Comparison of ENCODE assay signal across 19 cellular contexts in genomic region chr20:15760217-15760567, GRCh38.
DNase-seq lines count a peak whose midpoint lies in the region; ATAC-seq and TF ChIP-seq lines count a peak whose summit lies in the region.
"Had no signal": no experiment of that assay in that cellular context is flagged by ENCODE, and none has a peak within 500 bp of the region (broad histone marks: within the 10 kb centered on the region; RNA-seq: fewer than 3 reads in every experiment).

No MANE protein-coding gene starts in this region.

- no peak overlapping the region for H3K4me2 ChIP-seq in OCI-LY7 (ENCODE audit: low read length)

- peak overlapping the region; percentile 53 for H3K27ac ChIP-seq in caudate nucleus (ENCODE audit: low read depth, low read length)
- H3K27ac ChIP-seq in tibial nerve: peak overlapping the region; percentile 38 to 84 (median 56)
- H3K27ac ChIP-seq in OCI-LY7 (ENCODE audit: low read depth, low read length, poor library complexity, severe bottlenecking): no peak overlapping the region
- H3K27ac ChIP-seq: brain microvascular endothelial cell, neutrophil had no signal

- BruUV-seq in OCI-LY7 (replicated peaks; lab: Mats Ljungman, UMichigan): no TSS peak

- no peak overlapping the region for H2AFZ ChIP-seq in OCI-LY7 (ENCODE audit: low read length)

- peak overlapping the region in 1 of 4 donors; percentile 13 for H3K4me3 ChIP-seq in tibial nerve
- no peak overlapping the region for H3K4me3 ChIP-seq in OCI-LY7 (ENCODE audit: low read depth, low read length, poor library complexity, severe bottlenecking)
- H3K4me3 ChIP-seq: lung had no signal

- no peaks in the 10 kb centered on the region for H3K9me2 ChIP-seq in OCI-LY7 (ENCODE audit: insufficient read depth, low read length)

- no peak for TF ChIP-seq CTCF in tibial nerve (IDR thresholded peaks at IDR 0.05)
- TF ChIP-seq CTCF in OCI-LY7 (conservative IDR thresholded peaks at IDR 0.05; ENCODE audit: low read length): no peak

- H3K9me3 ChIP-seq in tibial nerve (no peaks in the 10 kb centered on the region), OCI-LY7 (ENCODE audit: low read length) (no peaks in the 10 kb centered on the region)
- H3K9me3 ChIP-seq: neutrophil had no signal

- intact Hi-C loops in OCI-LY7 (cut with micrococcal nuclease; ENCODE audit: unreplicated experiment): no loop called here

- POLR2A ChIA-PET in OCI-LY7 (lab: Charles Lee): interaction anchor here (1.4 kb wide), 1 partner anchor 38 kb away, joined by 3 read pairs; no protein-coding TSS in a partner anchor

- no peaks in the 10 kb centered on the region for H3K36me3 ChIP-seq in tibial nerve
- H3K36me3 ChIP-seq in OCI-LY7 (ENCODE audit: insufficient read depth, low read length): no peaks in the 10 kb centered on the region
- H3K36me3 ChIP-seq: brain microvascular endothelial cell, neutrophil had no signal

- DNase-seq in NCI-H1105 treated with DMSO at 0.1 percent for 48 hours (lab: John Stamatoyannopoulos, UW) (peak; percentile 6), NCI-H1105 (lab: John Stamatoyannopoulos, UW) (no peak), caudate nucleus (lab: John Stamatoyannopoulos, UW) (peak in 3 of 61 donors; percentile 13 to 33 (median 31)), myocyte (ENCODE audit: low read depth) (peak; percentile 97), tibial nerve (ENCODE audit: low spot score in 2 of 2) (no peak), OCI-LY7 (ENCODE audit: low spot score) (no peak), HuH-7 (ENCODE audit: low spot score) (no peak)
- DNase-seq: 8988T; activated CD4-positive, alpha-beta T cell treated with anti-CD3 and anti-CD28 coated beads for 48 hours; activated T-cell treated with anti-CD3 and anti-CD28 coated beads for 4 hours; brain microvascular endothelial cell; CD4-positive, alpha-beta memory T cell; H7; NCI-H187; NCI-H748 treated with DMSO at 0.1 percent for 48 hours; stimulated activated naive CD8-positive, alpha-beta T cell treated with anti-CD3 and anti-CD28 coated beads, Interleukin-15, amount 100 ng/mL, for 72 hours had no signal

- no peak for TF ChIP-seq POLR2A in tibial nerve (IDR thresholded peaks at IDR 0.05)

- H3K27me3 ChIP-seq in tibial nerve: no peaks in the 10 kb centered on the region
- H3K27me3 ChIP-seq: brain microvascular endothelial cell, neutrophil had no signal

- peaks cover 0 to 11% (median 2%) of the 10 kb centered on the region in 4 donors for H3K4me1 ChIP-seq in tibial nerve
- peaks cover 3% of the 10 kb centered on the region for H3K4me1 ChIP-seq in OCI-LY7 (ENCODE audit: insufficient read depth, low read length, poor library complexity, severe bottlenecking)

- H4K20me1 ChIP-seq in OCI-LY7 (ENCODE audit: insufficient read depth, low read length): no peaks in the 10 kb centered on the region

- no peaks in the 10 kb centered on the region for H3K79me2 ChIP-seq in OCI-LY7 (ENCODE audit: insufficient read depth, low read depth, low read length)

- TF ChIP-seq EP300 in tibial nerve (IDR thresholded peaks at IDR 0.05): no peak

- no peak for ATAC-seq in HG03571 (IDR thresholded peaks at IDR 0.05; ENCODE audit: unreplicated experiment)
- ATAC-seq: stimulated activated naive CD8-positive, alpha-beta T cell treated with anti-CD3 and anti-CD28 coated beads, Interleukin-15, amount 100 ng/mL, for 72 hours had no signal

- WGBS in tibial nerve, 2 donors: 33 to 45% methylated on average over 5 of the region's 5 CpGs

- CTCF ChIA-PET in OCI-LY7 (lab: Charles Lee; ENCODE audit: unreplicated experiment): no interaction called here

Comparison
In these comparisons a context has a peak if more than half of its experiments do, and no peak if none do; other contexts are left out.
1. DNase-seq: peak in NCI-H1105 treated with DMSO at 0.1 percent for 48 hours (single experiment) and myocyte (single experiment); none in NCI-H1105 (single experiment), tibial nerve (0 of 2), OCI-LY7 (single experiment) and HuH-7 (single experiment).